In the genomic region with DNA sequence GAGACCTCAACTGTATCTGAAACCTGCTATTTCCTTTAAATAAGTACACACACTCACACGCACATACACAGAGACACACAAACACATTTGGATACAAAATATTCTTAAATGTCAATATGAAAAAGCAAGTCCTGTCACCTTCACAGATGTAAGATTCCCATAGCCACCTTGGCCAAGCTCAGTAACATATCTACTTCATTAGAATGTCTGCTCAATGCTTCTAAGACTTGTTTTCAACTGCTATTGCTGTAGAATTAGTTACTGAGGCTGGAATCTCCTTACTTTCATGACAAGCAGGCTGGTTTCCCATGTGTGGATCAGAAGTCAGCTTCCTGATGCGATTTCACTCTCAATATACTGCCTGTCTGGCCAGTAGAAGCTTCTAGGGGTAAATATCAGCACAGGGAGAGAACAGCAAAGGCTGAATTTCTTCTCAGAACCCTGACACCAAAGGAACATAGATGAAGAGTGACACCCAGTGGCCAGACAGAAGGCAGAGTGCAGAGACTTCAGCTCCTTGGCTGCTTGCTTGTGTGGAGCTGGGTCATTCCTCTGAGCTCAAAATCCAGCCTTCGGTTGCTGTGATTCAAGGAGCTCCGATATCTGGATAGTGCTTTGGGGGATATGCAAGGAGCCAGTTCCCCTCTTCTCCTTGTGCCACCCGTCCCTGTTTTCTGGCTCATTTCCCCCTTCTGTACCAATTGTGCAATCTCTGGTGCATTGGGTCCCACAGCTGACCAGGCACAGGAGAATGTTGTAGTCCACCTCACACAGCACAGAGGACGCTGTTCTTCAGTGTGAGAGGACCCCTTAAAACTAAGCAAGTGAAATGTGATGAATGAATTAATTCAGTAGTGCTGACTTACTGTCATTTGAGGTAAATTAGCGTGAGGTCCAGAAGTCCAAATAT, we compare ENCODE assay signal across 1 cellular context.
TF ChIP-seq lines count a peak whose summit lies in the region.

No MANE protein-coding gene starts in this region.

TF ChIP-seq in H1, 55 proteins besides CTCF, POLR2A, EP300 and RAD21:
- TF ChIP-seq SIN3A (conservative IDR thresholded peaks at IDR 0.05 in 1 of 2, IDR thresholded peaks at IDR 0.05 in 1 of 2; ENCODE audit: low read depth in 1 of 2, low read length in 2 of 2) (no peak), CEBPB (IDR thresholded peaks at IDR 0.05; ENCODE audit: low read depth, low read length) (peak; percentile 51; the same call in 1 of the 2 replicates)
